In the genomic region with DNA sequence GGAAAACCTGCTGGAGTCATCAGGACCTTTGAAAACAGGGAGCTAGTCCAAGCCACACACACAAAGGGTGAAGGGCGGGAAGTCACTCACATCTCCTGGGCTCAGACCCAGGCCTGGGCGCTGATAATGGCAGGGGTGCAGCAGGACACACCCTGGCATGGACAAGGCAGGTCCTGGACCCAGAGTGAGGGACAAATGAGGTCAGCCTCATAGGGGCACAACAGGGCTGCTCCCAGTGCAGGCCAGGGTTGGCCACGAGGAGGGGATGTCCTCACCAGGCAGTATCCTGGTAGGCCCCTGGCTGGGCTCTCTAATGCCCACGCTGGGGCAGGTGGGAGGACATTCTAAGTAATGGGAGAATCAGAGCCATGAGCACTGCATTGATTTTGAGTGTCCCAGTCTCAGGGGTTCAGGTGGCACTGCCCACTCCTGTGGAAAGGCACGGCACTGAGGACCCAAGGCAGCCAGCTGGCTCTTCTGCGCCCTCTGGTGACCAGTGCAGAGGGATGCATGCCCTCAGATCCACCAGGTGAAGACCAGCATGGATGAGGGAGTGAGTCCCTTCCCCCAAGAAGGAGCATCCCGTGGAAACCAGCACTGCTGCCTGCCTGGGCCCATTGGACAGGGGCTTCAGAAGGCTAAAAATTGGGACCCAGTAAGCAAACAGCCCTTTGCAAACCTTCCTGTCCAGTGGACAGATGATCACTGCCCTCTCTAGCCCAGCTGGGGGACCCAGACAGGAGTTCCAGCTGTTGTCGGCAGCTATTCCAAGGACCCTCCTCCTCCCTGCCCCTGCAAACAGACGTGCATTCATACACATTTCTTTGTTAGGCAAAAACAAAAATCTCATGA, we compare ENCODE assay signal across 8 cellular contexts. TPM values are rescaled to one million over a fixed set of nuclear protein-coding genes. Genes with fewer than 3 reads are reported as not detected.
DNase-seq lines count a peak whose midpoint lies in the region; ATAC-seq, FAIRE-seq and TF ChIP-seq lines count a peak whose summit lies in the region.

No MANE protein-coding gene starts in this region.

- TF ChIP-seq POLR2A in H54 (IDR thresholded peaks at IDR 0.05; ENCODE audit: low read depth, low read length) (0 out of 2 replicates have a peak, but pooled peaks have one; percentile 15), esophagus squamous epithelium (IDR thresholded peaks at IDR 0.05) (no peak), suprapubic skin (IDR thresholded peaks at IDR 0.05) (no peak)

- no peaks in the 10 kb centered on the region for H3K9me3 Mint-ChIP-seq in CD4-positive, alpha-beta T cell
- no peaks in the 10 kb centered on the region for H3K9me3 Mint-ChIP-seq in natural killer cell treated with Interleukin-12 subunit alpha and Interleukin-12 subunit beta and Interleukin-15 and Interleukin-18, amount 100 ng/mL, for 72 hours

- peaks cover 0 to 90% (median 0%) of the 10 kb centered on the region in 3 donors for H3K36me3 ChIP-seq in esophagus squamous epithelium
- peaks cover 27% of the 10 kb centered on the region for H3K36me3 ChIP-seq in suprapubic skin

- POLR2A ChIA-PET in CD4-positive, alpha-beta T cell (lab: Charles Lee) = interaction anchor here (0.9 to 1.3 kb wide), 4 partner anchors 48 to 178 kb away, joined by 3 to 5 read pairs (median 4); no protein-coding TSS in a partner anchor

- H3K4me1 Mint-ChIP-seq in CD4-positive, alpha-beta T cell (ENCODE audit: low read depth) = peaks cover 34% of the 10 kb centered on the region
- H3K4me1 Mint-ChIP-seq in natural killer cell treated with Interleukin-12 subunit alpha and Interleukin-12 subunit beta and Interleukin-15 and Interleukin-18, amount 100 ng/mL, for 72 hours (ENCODE audit: low read depth in 2 of 2) = peaks cover 0 to 2% of the 10 kb centered on the region in 2 donors

- DNase-seq in CD4-positive, alpha-beta T cell = peak; percentile 53 to 75 (median 64)
- DNase-seq in H54 (ENCODE audit: insufficient read length, low spot score) (peak; percentile 94), NOMO-1 treated with DMSO at 0.1 percent for 48 hours (lab: John Stamatoyannopoulos, UW; ENCODE audit: unreplicated experiment) (peak; percentile 41), activated T-cell treated with anti-CD3 and anti-CD28 coated beads for 4 hours (peak; percentile 59), esophagus squamous epithelium (lab: John Stamatoyannopoulos, UW) (no peak), suprapubic skin (ENCODE audit: low spot score in 2 of 2) (no peak)
- DNase-seq in natural killer cell treated with Interleukin-12 subunit alpha and Interleukin-12 subunit beta and Interleukin-15 and Interleukin-18, amount 100 ng/mL, for 72 hours (ENCODE audit: low spot score) = no peak

- peak; percentile 97 for TF ChIP-seq CTCF in CD4-positive, alpha-beta T cell (IDR thresholded peaks at IDR 0.05)
- peak; percentile 92 to 96 (median 94) for TF ChIP-seq CTCF in esophagus squamous epithelium (IDR thresholded peaks at IDR 0.05)
- TF ChIP-seq CTCF in suprapubic skin (IDR thresholded peaks at IDR 0.05) = peak; percentile 94 to 95

- H3K27me3 Mint-ChIP-seq in CD4-positive, alpha-beta T cell = no peaks in the 10 kb centered on the region
- no peaks in the 10 kb centered on the region for H3K27me3 Mint-ChIP-seq in natural killer cell treated with Interleukin-12 subunit alpha and Interleukin-12 subunit beta and Interleukin-15 and Interleukin-18, amount 100 ng/mL, for 72 hours

- no peak overlapping the region for H3K27ac ChIP-seq in CD4-positive, alpha-beta T cell (ENCODE audit: low read depth, low read length)
- H3K27ac ChIP-seq in esophagus squamous epithelium (no peak overlapping the region), suprapubic skin (no peak overlapping the region)

- CTCF ChIA-PET in CD4-positive, alpha-beta T cell (lab: Charles Lee) = interaction anchor here (0.5 to 2.0 kb wide), 14 partner anchors 9 to 558 kb away, joined by 3 to 27 read pairs (median 4); no protein-coding TSS in a partner anchor

- WGBS in esophagus squamous epithelium, 2 donors = 53 to 100% methylated on average over 1 to 5 of the region's 9 CpGs
- 47% methylated on average over 8 of the region's 9 CpGs for WGBS in suprapubic skin

- H3K9me3 ChIP-seq in CD4-positive, alpha-beta T cell (ENCODE audit: control insufficient read depth, low read length) = no peaks in the 10 kb centered on the region
- H3K9me3 ChIP-seq in esophagus squamous epithelium (no peaks in the 10 kb centered on the region), suprapubic skin (no peaks in the 10 kb centered on the region)

- intact Hi-C loops in CD4-positive, alpha-beta T cell (cut with DNase I, micrococcal nuclease) = loop anchor here (1.0 to 2.0 kb wide), 4 partner anchors 48 to 179 kb away; a partner anchor contains a TSS
- intact Hi-C loops in esophagus squamous epithelium (cut with DNase I) = loop anchor here (2.0 to 10.0 kb wide), 2 partner anchors 51 to 185 kb away; no protein-coding TSS in a partner anchor

- FAIRE-seq in H54 (lab: Jason Lieb, UNC) = peak; percentile 11

- ATAC-seq in CD4-positive, alpha-beta T cell (ENCODE audit: poor library complexity) = peak; percentile 97
- peak; percentile 83 to 92 for ATAC-seq in natural killer cell treated with Interleukin-12 subunit alpha and Interleukin-12 subunit beta and Interleukin-15 and Interleukin-18, amount 100 ng/mL, for 72 hours
- no peak for ATAC-seq in HG03108 (IDR thresholded peaks at IDR 0.05; ENCODE audit: unreplicated experiment)

- no peak overlapping the region for H3K4me3 Mint-ChIP-seq in CD4-positive, alpha-beta T cell
- no peak overlapping the region for H3K4me3 Mint-ChIP-seq in natural killer cell treated with Interleukin-12 subunit alpha and Interleukin-12 subunit beta and Interleukin-15 and Interleukin-18, amount 100 ng/mL, for 72 hours

- H3K4me3 ChIP-seq in esophagus squamous epithelium (no peak overlapping the region), suprapubic skin (no peak overlapping the region)

- H3K36me3 Mint-ChIP-seq in CD4-positive, alpha-beta T cell (ENCODE audit: low read depth) = peaks cover 4% of the 10 kb centered on the region
- H3K36me3 Mint-ChIP-seq in natural killer cell treated with Interleukin-12 subunit alpha and Interleukin-12 subunit beta and Interleukin-15 and Interleukin-18, amount 100 ng/mL, for 72 hours = no peaks in the 10 kb centered on the region

- no peaks in the 10 kb centered on the region for H3K27me3 ChIP-seq in CD4-positive, alpha-beta T cell (ENCODE audit: control insufficient read depth, insufficient read depth, low read length)
- H3K27me3 ChIP-seq in esophagus squamous epithelium = no peaks in the 10 kb centered on the region
- no peaks in the 10 kb centered on the region for H3K27me3 ChIP-seq in suprapubic skin

- TF ChIP-seq EP300 in suprapubic skin (IDR thresholded peaks at IDR 0.05) = no peak

- H3K4me1 ChIP-seq in esophagus squamous epithelium = peaks cover 5 to 28% (median 13%) of the 10 kb centered on the region in 3 donors
- peaks cover 20% of the 10 kb centered on the region for H3K4me1 ChIP-seq in suprapubic skin

- H3K27ac Mint-ChIP-seq in CD4-positive, alpha-beta T cell = no peak overlapping the region
- no peak overlapping the region for H3K27ac Mint-ChIP-seq in natural killer cell treated with Interleukin-12 subunit alpha and Interleukin-12 subunit beta and Interleukin-15 and Interleukin-18, amount 100 ng/mL, for 72 hours

RNA-seq across cellular contexts. Expression of a gene that starts 23.3 kb away (rescaled TPM):
- total RNA-seq in CD4-positive, alpha-beta T cell = 100 to 1,000 TPM; 249 to 264 TPM
- 100 to 1,000 TPM in 2 of 4 donors, 10 to 100 TPM in 2; 55.0 to 137 (median 108) TPM for total RNA-seq in esophagus squamous epithelium
- 10 to 100 TPM; 55.8 to 73.5 TPM for total RNA-seq in natural killer cell treated with Interleukin-12 subunit alpha and Interleukin-12 subunit beta and Interleukin-15 and Interleukin-18, amount 100 ng/mL, for 72 hours
- 100 to 1,000 TPM in 2 of 4 donors, 10 to 100 TPM in 2; 78.1 to 124 (median 91.7) TPM for total RNA-seq in suprapubic skin

Comparison
In these comparisons a context has a peak if more than half of its experiments do, and no peak if none do; other contexts are left out.
1. DNase-seq: peak in CD4-positive, alpha-beta T cell (10 of 10), H54 (single experiment), NOMO-1 treated with DMSO at 0.1 percent for 48 hours (single experiment) and activated T-cell treated with anti-CD3 and anti-CD28 coated beads for 4 hours (single experiment); none in esophagus squamous epithelium (single experiment), natural killer cell treated with Interleukin-12 subunit alpha and Interleukin-12 subunit beta and Interleukin-15 and Interleukin-18, amount 100 ng/mL, for 72 hours (single experiment) and suprapubic skin (0 of 2).
2. Peak in every context shown above with its lines, with median percentiles within 50 percentile points of each other: CTCF ChIP-seq.